35 cellular contexts compared by ENCODE assay signal in genomic region chr12:132224484-132224883, GRCh38.
"Had no signal": no experiment of that assay in that cellular context is flagged by ENCODE, and none has a peak within 500 bp of the region (broad histone marks: within the 10 kb centered on the region; RNA-seq: fewer than 3 reads in every experiment).

No MANE protein-coding gene starts in this region.

- H3K4me1 ChIP-seq: adrenal gland, Peyer's patch had no signal

- H3K9me3 Mint-ChIP-seq: activated B cell treated with CpG ODN at 0.5 μM for 24 hours; activated CD4-positive, alpha-beta memory T cell treated with anti-CD3 and anti-CD28 coated beads for 36 hours; activated naive CD4-positive, alpha-beta T cell treated with anti-CD3 and anti-CD28 coated beads for 36 hours; activated naive CD4-positive, alpha-beta T cell treated with anti-CD3 and anti-CD28 coated beads, Interleukin-2, amount 50 U/mL, for 72 hours; activated T-cell treated with anti-CD3 and anti-CD28 coated beads, Interleukin-2, amount 50 U/mL, for 72 hours; activated T-helper 17 cell treated with anti-CD3 and anti-CD28 coated beads, Interleukin-2, amount 50 U/mL, for 72 hours had no signal

- ATAC-seq: activated T-cell treated with anti-CD3 and anti-CD28 coated beads, Interleukin-2, amount 50 U/mL, for 72 hours; activated T-helper 17 cell treated with anti-CD3 and anti-CD28 coated beads, Interleukin-2, amount 50 U/mL, for 72 hours; PC-3 had no signal

- H3K27ac Mint-ChIP-seq: activated B cell treated with CpG ODN at 0.5 μM for 24 hours; activated CD4-positive, alpha-beta memory T cell treated with anti-CD3 and anti-CD28 coated beads for 36 hours; activated naive CD4-positive, alpha-beta T cell treated with anti-CD3 and anti-CD28 coated beads for 36 hours; activated naive CD4-positive, alpha-beta T cell treated with anti-CD3 and anti-CD28 coated beads, Interleukin-2, amount 50 U/mL, for 72 hours; activated T-cell treated with anti-CD3 and anti-CD28 coated beads, Interleukin-2, amount 50 U/mL, for 72 hours; activated T-helper 17 cell treated with anti-CD3 and anti-CD28 coated beads, Interleukin-2, amount 50 U/mL, for 72 hours; brain had no signal

- H3K4me1 Mint-ChIP-seq: activated T-helper 17 cell treated with anti-CD3 and anti-CD28 coated beads, Interleukin-2, amount 50 U/mL, for 72 hours had no signal

- H3K36me3 ChIP-seq: adrenal gland, MG63, Peyer's patch had no signal

- H3K9me3 ChIP-seq: adrenal gland, Peyer's patch had no signal

- DNase-seq: activated B cell treated with CpG ODN at 0.5 μM for 24 hours; activated CD4-positive, alpha-beta memory T cell treated with anti-CD3 and anti-CD28 coated beads for 36 hours; activated CD4-positive, alpha-beta T cell treated with anti-CD3 and anti-CD28 coated beads for 4 hours; activated CD4-positive, alpha-beta T cell treated with anti-CD3 and anti-CD28 coated beads, Interleukin-2, amount 50 U/mL, for 1 hour; activated CD4-positive, CD25-positive, alpha-beta regulatory T cell treated with anti-CD3 and anti-CD28 coated beads, Interleukin-2, amount 50 U/mL, for 72 hours; activated gamma-delta T cell treated with Interleukin-2 at 50 U/mL for 16 hours; activated naive CD4-positive, alpha-beta T cell treated with anti-CD3 and anti-CD28 coated beads for 36 hours; activated T-cell treated with anti-CD3 and anti-CD28 coated beads, Interleukin-2, amount 50 U/mL, for 1 hour; activated T-cell treated with anti-CD3 and anti-CD28 coated beads, Interleukin-2, amount 50 U/mL, for 72 hours; adrenal gland; anterior cingulate cortex; central memory CD4-positive, alpha-beta T cell; Kasumi-1; KG1; MG63; NCI-H1048; NCI-H1436 treated with DMSO at 0.1 percent for 48 hours; NCI-H1694 treated with DMSO at 0.1 percent for 48 hours; NCI-H2029; NCI-H510A; NCI-H526; NCI-H748 treated with DMSO at 0.1 percent for 48 hours; NK-92 treated with Interleukin-12 subunit alpha and Interleukin-12 subunit beta, amount 100 ng/mL, for 24 hours; PC-3; Peyer's patch; RPMI8226; SIG-M5; SW 1271; T-helper 1 cell; T-helper 2 cell; T-helper 9 cell had no signal

- H3K27me3 ChIP-seq: Peyer's patch had no signal

- H3K4me3 Mint-ChIP-seq: activated B cell treated with CpG ODN at 0.5 μM for 24 hours; activated CD4-positive, alpha-beta memory T cell treated with anti-CD3 and anti-CD28 coated beads for 36 hours; activated naive CD4-positive, alpha-beta T cell treated with anti-CD3 and anti-CD28 coated beads for 36 hours; activated T-cell treated with anti-CD3 and anti-CD28 coated beads, Interleukin-2, amount 50 U/mL, for 72 hours; activated T-helper 17 cell treated with anti-CD3 and anti-CD28 coated beads, Interleukin-2, amount 50 U/mL, for 72 hours; brain had no signal

- H3K4me3 ChIP-seq: adrenal gland, MG63, Peyer's patch had no signal

- H3K27ac ChIP-seq: adrenal gland, Peyer's patch, VCaP had no signal
